Comparison of ENCODE assay signal across 15 cellular contexts in the genomic region with DNA sequence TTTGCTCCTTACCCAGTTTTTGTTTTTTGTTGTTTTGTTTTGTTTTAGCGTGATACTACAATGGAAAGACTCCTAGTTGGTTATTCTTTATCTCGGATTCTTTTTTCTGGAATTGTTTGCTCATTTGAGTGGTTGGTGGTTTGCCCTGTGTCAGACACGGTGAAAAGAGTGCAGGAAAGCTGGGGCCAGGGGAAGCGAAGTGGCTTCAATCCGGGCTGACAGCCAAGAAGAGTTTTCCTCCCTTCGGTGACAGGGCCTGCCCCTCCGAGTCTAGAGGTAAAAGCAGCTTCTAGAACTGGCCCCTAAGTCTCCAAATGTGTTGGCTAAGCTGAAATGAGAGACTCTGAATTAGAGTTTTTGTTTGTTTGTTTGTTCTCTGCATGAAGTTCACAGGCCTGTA. TPM values are rescaled to one million over a fixed set of nuclear protein-coding genes. Genes with fewer than 3 reads are reported as not detected.
DNase-seq lines count a peak whose midpoint lies in the region; ATAC-seq, FAIRE-seq and TF ChIP-seq lines count a peak whose summit lies in the region.
"Had no signal": no experiment of that assay in that cellular context is flagged by ENCODE, and none has a peak within 500 bp of the region (broad histone marks: within the 10 kb centered on the region; RNA-seq: fewer than 3 reads in every experiment).

No MANE protein-coding gene starts in this region.

- H3K27me3 ChIP-seq in K562 (ENCODE audit: control insufficient read depth in 2 of 2, insufficient read depth in 2 of 2, low read length in 2 of 2) (no peaks in the 10 kb centered on the region), A673 (replicated peaks; ENCODE audit: insufficient read depth, low read depth, low read length, poor library complexity) (no peaks in the 10 kb centered on the region)

- no peak overlapping the region for H3K9ac ChIP-seq in K562 (ENCODE audit: insufficient read depth in 1 of 2, low read depth in 2 of 2, low read length in 2 of 2)

- H3K4me3 ChIP-seq in K562 = no peak overlapping the region
- no peak overlapping the region for H3K4me3 ChIP-seq in A673 (ENCODE audit: low read depth, low read length, poor library complexity, severe bottlenecking)

- POLR2A ChIA-PET in K562 (lab: Yijun Ruan, JAX) (interaction anchor here (0.7 kb wide), 1 partner anchor 20 kb away, joined by 3 read pairs; no protein-coding TSS in a partner anchor), A673 (lab: Charles Lee; ENCODE audit: low non-redundant PET) (interaction anchor here (0.7 kb wide), 1 partner anchor 69 kb away, joined by 6 read pairs; no protein-coding TSS in a partner anchor)

- peaks cover 8% of the 10 kb centered on the region for H3K9me1 ChIP-seq in K562 (ENCODE audit: control insufficient read depth, insufficient read depth, low read length)

- TF ChIP-seq POLR2A in K562 (conservative IDR thresholded peaks at IDR 0.05) = no peak

- DNase-seq in Calu3 (no peak), NCI-H146 (lab: John Stamatoyannopoulos, UW) (peak; percentile 35), K562 (ENCODE audit: extremely low read depth in 1 of 4, low spot score in 3 of 4) (no peak), nephron progenitor cell (no peak), islet precursor cell (no peak), A673 (ENCODE audit: low spot score) (no peak)
- DNase-seq in activated CD4-positive, alpha-beta T cell treated with anti-CD3 and anti-CD28 coated beads, Interleukin-2, amount 50 U/mL, for 4 hours = no peak
- no peak for DNase-seq in stimulated activated CD4-positive, alpha-beta T cell treated with anti-CD3 and anti-CD28 coated beads, Interleukin-15, amount 100 ng/mL, for 24 hours
- DNase-seq: activated CD8-positive, alpha-beta memory T cell treated with anti-CD3 and anti-CD28 coated beads, Interleukin-2, amount 10 ng/mL, durations not matched to agents 7 days and 5 days; NCI-H187 treated with DMSO at 0.1 percent for 48 hours; stimulated activated CD4-positive, alpha-beta T cell treated with anti-CD3 and anti-CD28 coated beads, Interleukin-1b, Interleukin-23, amount 100 ng/mL, for 48 hours; stimulated activated naive B cell treated with anti-CD40 and anti-IgM and Interleukin-4, amounts not matched to agents 10 μg/mL and 1 μg/mL and 100 μg/mL, for 72 hours had no signal

- H3K4me1 ChIP-seq in K562 (replicated peaks in 1 of 2; ENCODE audit: control insufficient read depth in 2 of 2, insufficient read depth in 2 of 2, low read length in 2 of 2) (peaks cover 14 to 16% of the 10 kb centered on the region in 2 experiments), A673 (ENCODE audit: insufficient read depth, low read length, poor library complexity, severe bottlenecking) (peaks cover 3% of the 10 kb centered on the region)

- no peak for FAIRE-seq in K562 (lab: Jason Lieb, UNC)
- FAIRE-seq: GM19239, keratinocyte had no signal

- no peak overlapping the region for H3K4me3 Mint-ChIP-seq in Calu3 (ENCODE audit: low read depth, unreplicated experiment)
- no peak overlapping the region for H3K4me3 Mint-ChIP-seq in nephron progenitor cell
- H3K4me3 Mint-ChIP-seq: activated CD8-positive, alpha-beta memory T cell treated with anti-CD3 and anti-CD28 coated beads, Interleukin-2, amount 10 ng/mL, durations not matched to agents 7 days and 5 days; stimulated activated naive B cell treated with anti-CD40 and anti-IgM and Interleukin-4, amounts not matched to agents 10 μg/mL and 1 μg/mL and 100 μg/mL, for 72 hours; T-helper 1 cell treated with Interleukin-12 subunit alpha and Interleukin-12 subunit beta and Interleukin-4 antibody, amounts not matched to agents 30 μg/mL and 1 μg/mL, for 36 hours had no signal

- H3K36me3 Mint-ChIP-seq in Calu3 (ENCODE audit: insufficient read depth, unreplicated experiment) (peaks cover 60% of the 10 kb centered on the region), nephron progenitor cell (ENCODE audit: low read depth) (peaks cover 8% of the 10 kb centered on the region)
- H3K36me3 Mint-ChIP-seq: activated CD8-positive, alpha-beta memory T cell treated with anti-CD3 and anti-CD28 coated beads, Interleukin-2, amount 10 ng/mL, durations not matched to agents 7 days and 5 days had no signal

- WGBS in K562 (ENCODE audit: insufficient coverage, low coverage, missing lambda C conversion rate) = 41% methylated on average over 7 of the region's 7 CpGs

- no peaks in the 10 kb centered on the region for H3K27me3 Mint-ChIP-seq in Calu3 (ENCODE audit: unreplicated experiment)
- peaks cover 3% of the 10 kb centered on the region for H3K27me3 Mint-ChIP-seq in nephron progenitor cell (ENCODE audit: low read depth, poor library complexity)
- H3K27me3 Mint-ChIP-seq: activated CD8-positive, alpha-beta memory T cell treated with anti-CD3 and anti-CD28 coated beads, Interleukin-2, amount 10 ng/mL, durations not matched to agents 7 days and 5 days; stimulated activated naive B cell treated with anti-CD40 and anti-IgM and Interleukin-4, amounts not matched to agents 10 μg/mL and 1 μg/mL and 100 μg/mL, for 72 hours had no signal

- H3K27ac ChIP-seq in K562 (ENCODE audit: extremely low read depth, low read depth, low read length) (no peak overlapping the region), A673 (ENCODE audit: low read depth, low read length, poor library complexity, severe bottlenecking) (no peak overlapping the region)

- no peak for TF ChIP-seq EP300 in K562 (IDR thresholded peaks at IDR 0.05; ENCODE audit: low read length)

- BruUV-seq in Calu3 (replicated peaks; lab: Mats Ljungman, UMichigan) (TSS peak; percentile 13), K562 (replicated peaks; lab: Mats Ljungman, UMichigan) (TSS peak; percentile 43), A673 (replicated peaks; lab: Mats Ljungman, UMichigan) (no TSS peak)

- in situ Hi-C loops in K562 (cut with MboI) = no loop called here

- CTCF ChIA-PET in Calu3 (lab: Charles Lee) (no interaction called here), K562 (lab: Yijun Ruan, JAX; ENCODE audit: low intra/inter-chr PET ratio) (no interaction called here), A673 (lab: Charles Lee) (no interaction called here)

- no peak for ATAC-seq in K562
- ATAC-seq: activated CD8-positive, alpha-beta memory T cell treated with anti-CD3 and anti-CD28 coated beads, Interleukin-2, amount 10 ng/mL, durations not matched to agents 7 days and 5 days; stimulated activated naive B cell treated with anti-CD40 and anti-IgM and Interleukin-4, amounts not matched to agents 10 μg/mL and 1 μg/mL and 100 μg/mL, for 72 hours had no signal

- H3K79me2 ChIP-seq in K562 (ENCODE audit: control insufficient read depth, insufficient read depth, low read length) = no peaks in the 10 kb centered on the region

- TF ChIP-seq CTCF in Calu3 (IDR thresholded peaks at IDR 0.05; ENCODE audit: unreplicated experiment) = no peak
- no peak for TF ChIP-seq CTCF in K562 (IDR thresholded peaks at IDR 0.05 in 2 of 3, conservative IDR thresholded peaks at IDR 0.05 in 1 of 3; ENCODE audit: insufficient read depth in 2 of 3, low read depth in 1 of 3, low read length in 3 of 3)
- no peak for TF ChIP-seq CTCF in nephron progenitor cell (IDR thresholded peaks at IDR 0.05)
- no peak for TF ChIP-seq CTCF in A673 (conservative IDR thresholded peaks at IDR 0.05; ENCODE audit: low read depth, low read length)

- TF ChIP-seq RAD21 in K562 (CRISPR knock-in tag; conservative IDR thresholded peaks at IDR 0.05 in 1 of 2, IDR thresholded peaks at IDR 0.05 in 1 of 2) = no peak

- no peaks in the 10 kb centered on the region for H4K20me1 ChIP-seq in K562 (replicated peaks; ENCODE audit: control insufficient read depth, insufficient read depth, low read length)

- H3K4me1 Mint-ChIP-seq in Calu3 (ENCODE audit: low read depth, unreplicated experiment) (peaks cover 13% of the 10 kb centered on the region), nephron progenitor cell (peaks cover 15% of the 10 kb centered on the region)

- H3K9me3 ChIP-seq in K562 (replicated peaks; ENCODE audit: control insufficient read depth, insufficient read depth, low read depth, low read length) (no peaks in the 10 kb centered on the region), A673 (ENCODE audit: low read depth, low read length, poor library complexity, severe bottlenecking) (no peaks in the 10 kb centered on the region)

- no peak overlapping the region for H3K27ac Mint-ChIP-seq in Calu3 (ENCODE audit: unreplicated experiment)
- H3K27ac Mint-ChIP-seq in nephron progenitor cell = peak overlapping the region; percentile 65
- H3K27ac Mint-ChIP-seq: stimulated activated naive B cell treated with anti-CD40 and anti-IgM and Interleukin-4, amounts not matched to agents 10 μg/mL and 1 μg/mL and 100 μg/mL, for 72 hours had no signal

- peaks cover 20% of the 10 kb centered on the region; the same call in 2 of the 3 replicates for H3K36me3 ChIP-seq in K562 (ENCODE audit: control insufficient read depth, insufficient read depth, low read length)
- no peaks in the 10 kb centered on the region for H3K36me3 ChIP-seq in A673 (ENCODE audit: insufficient read depth, low read length, poor library complexity, severe bottlenecking)

- intact Hi-C loops in Calu3 (cut with micrococcal nuclease; ENCODE audit: unreplicated experiment) (no loop called here), K562 (cut with micrococcal nuclease) (no loop called here), A673 (cut with micrococcal nuclease; ENCODE audit: unreplicated experiment) (no loop called here)

- H2AFZ ChIP-seq in K562 (ENCODE audit: low read depth, low read length) = no peak overlapping the region

- H3K4me2 ChIP-seq in K562 (ENCODE audit: insufficient read depth, low read length) = no peak overlapping the region

- H3K9me3 Mint-ChIP-seq in Calu3 (ENCODE audit: low read depth, unreplicated experiment) (no peaks in the 10 kb centered on the region), nephron progenitor cell (no peaks in the 10 kb centered on the region)
- H3K9me3 Mint-ChIP-seq: stimulated activated naive B cell treated with anti-CD40 and anti-IgM and Interleukin-4, amounts not matched to agents 10 μg/mL and 1 μg/mL and 100 μg/mL, for 72 hours; T-helper 1 cell treated with Interleukin-12 subunit alpha and Interleukin-12 subunit beta and Interleukin-4 antibody, amounts not matched to agents 30 μg/mL and 1 μg/mL, for 36 hours had no signal

RNA-seq across cellular contexts. Expression of a gene that starts 5.7 kb away (rescaled TPM):
- total RNA-seq in Calu3 (2022) = 66.1 and 70.7 TPM in 2 replicates
- 41.6 and 134 TPM in 2 replicates for total RNA-seq in K562 (2011; cell fraction: chromatin; rRNA removed; ENCODE audit: low replicate concordance)
- total RNA-seq in K562 (2011; cell fraction: nucleolus; rRNA removed) = 104 and 127 TPM in 2 replicates
- 53.1 and 59.0 TPM in 2 replicates for total RNA-seq in K562 (2011; cell fraction: nucleoplasm; rRNA removed)
- 19.8 and 23.1 TPM in 2 replicates for total RNA-seq in K562 (2014; rRNA removed)
- 2.7 and 3.3 TPM in 2 replicates for total RNA-seq in K562 (2014; rRNA removed; fragmentation: Illumina TruSeq; extraction: Trizol)
- total RNA-seq in K562 (2015; rRNA removed; fragmentation: Illumina TruSeq; extraction: Trizol) = 11.1 and 12.6 TPM in 2 replicates
- total RNA-seq in K562 (2021) = 25.6 and 31.1 TPM in 2 replicates
- polyA plus RNA-seq in K562 (2011; rRNA removed) = 6.4 and 13.9 TPM in 2 replicates
- 8.3 and 24.8 TPM in 2 replicates for polyA plus RNA-seq in K562 (2011; cell fraction: cytosol; rRNA removed)
- 60.3 and 105 TPM in 2 replicates for polyA plus RNA-seq in K562 (2011; cell fraction: nucleus; rRNA removed)
- polyA plus RNA-seq in K562 (2012) = 21.4 and 42.0 TPM in 2 replicates
- 4.1 and 9.6 TPM in 2 replicates for polyA plus RNA-seq in K562 (2014; fragmentation: Illumina TruSeq; extraction: Trizol)
- under 1 TPM; 0.06 to 0.98 TPM for polyA plus RNA-seq in K562 (2014; fragmentation: Nextera tagmentation; extraction: Ambion mirVana)
- 22.1 and 26.3 TPM in 2 replicates for polyA plus RNA-seq in K562 (2014; rRNA removed)
- 2.1 and 3.0 TPM in 2 replicates for polyA minus RNA-seq in K562 (2011; rRNA and poly(A)+ RNA removed)
- 8.8 and 9.3 TPM in 2 replicates for polyA minus RNA-seq in K562 (2011; cell fraction: cytosol; rRNA and poly(A)+ RNA removed)
- 28.7 and 31.2 TPM in 2 replicates for polyA minus RNA-seq in K562 (2011; cell fraction: nucleus; rRNA and poly(A)+ RNA removed)
- 31.9 and 35.6 TPM in 2 replicates for total RNA-seq in A673 (2021)
